ENCODE assay signal across 10 cellular contexts in genomic region chr3:152203677-152204076, GRCh38.
A peak's percentile ranks its signal among the peaks of the same experiment; 100 is the strongest.
DNase-seq lines count a peak whose midpoint lies in the region; ATAC-seq and TF ChIP-seq lines count a peak whose summit lies in the region.
"Had no signal": no experiment of that assay in that cellular context is flagged by ENCODE, and none has a peak within 500 bp of the region (broad histone marks: within the 10 kb centered on the region; RNA-seq: fewer than 3 reads in every experiment).

No MANE protein-coding gene starts in this region.

- H3K36me3 Mint-ChIP-seq in CD4-positive, CD25-positive, alpha-beta regulatory T cell = no peaks in the 10 kb centered on the region

- H3K27me3 ChIP-seq in CD4-positive, CD25-positive, alpha-beta regulatory T cell (ENCODE audit: control insufficient read depth, insufficient read depth, low read length) = no peaks in the 10 kb centered on the region
- H3K27me3 ChIP-seq in MG63 (no peaks in the 10 kb centered on the region), osteoblast (ENCODE audit: insufficient read depth, low read length) (no peaks in the 10 kb centered on the region), SJCRH30 (no peaks in the 10 kb centered on the region)

- H4K20me1 ChIP-seq in osteoblast (ENCODE audit: insufficient read depth, low read length) = no peaks in the 10 kb centered on the region

- CTCF ChIA-PET in HEK293T (lab: Yijun Ruan, JAX) = no interaction called here

- no peaks in the 10 kb centered on the region for H3K36me3 ChIP-seq in CD4-positive, CD25-positive, alpha-beta regulatory T cell (ENCODE audit: control insufficient read depth, insufficient read depth, low read length)
- H3K36me3 ChIP-seq in MG63 = no peaks in the 10 kb centered on the region
- no peaks in the 10 kb centered on the region for H3K36me3 ChIP-seq in osteoblast (ENCODE audit: insufficient read depth, low read length)
- no peaks in the 10 kb centered on the region for H3K36me3 ChIP-seq in SJCRH30

- peak overlapping the region; percentile 82 to 96 (median 90) for H3K4me3 Mint-ChIP-seq in CD4-positive, CD25-positive, alpha-beta regulatory T cell
- H3K4me3 Mint-ChIP-seq: H9 had no signal

- H3K79me2 ChIP-seq in osteoblast (ENCODE audit: insufficient read depth, low read length) = no peaks in the 10 kb centered on the region

- peak overlapping the region; percentile 32 for H2AFZ ChIP-seq in osteoblast (ENCODE audit: low read length)

- peak overlapping the region; percentile 93 for H3K4me3 ChIP-seq in CD4-positive, CD25-positive, alpha-beta regulatory T cell (ENCODE audit: low read depth, low read length)
- peak overlapping the region; percentile 39 for H3K4me3 ChIP-seq in MG63
- H3K4me3 ChIP-seq in coronary artery = peak overlapping the region; percentile 60
- no peak overlapping the region for H3K4me3 ChIP-seq in osteoblast (ENCODE audit: insufficient read depth, low read length)
- no peak overlapping the region for H3K4me3 ChIP-seq in SJCRH30

- peaks cover 4% of the 10 kb centered on the region for H3K27me3 Mint-ChIP-seq in CD4-positive, CD25-positive, alpha-beta regulatory T cell

- ATAC-seq in CD4-positive, CD25-positive, alpha-beta regulatory T cell (ENCODE audit: low read depth in 2 of 2) = no peak
- ATAC-seq in GM19035 (IDR thresholded peaks at IDR 0.05; ENCODE audit: unreplicated experiment) (no peak), HG03342 (IDR thresholded peaks at IDR 0.05; ENCODE audit: unreplicated experiment) (no peak)

- POLR2A ChIA-PET in HEK293T (lab: Yijun Ruan, JAX) = no interaction called here

- TF ChIP-seq CTCF in coronary artery (IDR thresholded peaks at IDR 0.05) (no peak), osteoblast (IDR thresholded peaks at IDR 0.05; ENCODE audit: extremely low read depth, low read depth, low read length) (no peak)

- peaks cover 47 to 79% (median 60%) of the 10 kb centered on the region in 4 donors for H3K4me1 Mint-ChIP-seq in CD4-positive, CD25-positive, alpha-beta regulatory T cell

- peaks cover 88% of the 10 kb centered on the region for H3K4me1 ChIP-seq in CD4-positive, CD25-positive, alpha-beta regulatory T cell (ENCODE audit: control insufficient read depth, insufficient read depth, low read length, poor library complexity, severe bottlenecking)
- H3K4me1 ChIP-seq in osteoblast (ENCODE audit: insufficient read depth, low read length) = peaks cover 29% of the 10 kb centered on the region
- no peaks in the 10 kb centered on the region for H3K4me1 ChIP-seq in SJCRH30

- no peaks in the 10 kb centered on the region for H3K9me3 ChIP-seq in CD4-positive, CD25-positive, alpha-beta regulatory T cell (ENCODE audit: control insufficient read depth in 2 of 2, low read length in 2 of 2)
- H3K9me3 ChIP-seq in MG63 (no peaks in the 10 kb centered on the region), osteoblast (ENCODE audit: low read depth, low read length) (no peaks in the 10 kb centered on the region), SJCRH30 (replicated peaks) (no peaks in the 10 kb centered on the region)

- H3K4me2 ChIP-seq in osteoblast (ENCODE audit: insufficient read depth, low read length) = peak overlapping the region; percentile 35

- H3K27ac Mint-ChIP-seq in CD4-positive, CD25-positive, alpha-beta regulatory T cell = peak overlapping the region; percentile 90 to 97 (median 95)
- H3K27ac Mint-ChIP-seq: H9 had no signal

- no peak for DNase-seq in CD4-positive, CD25-positive, alpha-beta regulatory T cell
- DNase-seq in MG63 (no peak), coronary artery (ENCODE audit: low spot score) (no peak), osteoblast (ENCODE audit: insufficient read length, low spot score, missing footprints) (no peak), HEK293T (ENCODE audit: extremely low spot score) (no peak), SJCRH30 (no peak)
- DNase-seq: activated effector memory CD4-positive, alpha-beta T cell treated with Interleukin-2 at 50 U/mL for 16 hours; H9 had no signal

- no peaks in the 10 kb centered on the region for H3K9me3 Mint-ChIP-seq in CD4-positive, CD25-positive, alpha-beta regulatory T cell
- H3K9me3 Mint-ChIP-seq: H9 had no signal

- peak overlapping the region; percentile 86 for H3K27ac ChIP-seq in CD4-positive, CD25-positive, alpha-beta regulatory T cell (ENCODE audit: insufficient read depth, low read length, poor library complexity, severe bottlenecking)
- H3K27ac ChIP-seq in coronary artery (peak overlapping the region; percentile 84 to 88), osteoblast (ENCODE audit: low read depth, low read length) (peak overlapping the region; percentile 37), SJCRH30 (no peak overlapping the region)

TF ChIP-seq in HEK293T, 16 proteins besides CTCF, POLR2A, EP300 and RAD21:
- TF ChIP-seq FOXM1 (IDR thresholded peaks at IDR 0.05; ENCODE audit: borderline replicate concordance) (no peak), SP1 (IDR thresholded peaks at IDR 0.05) (no peak), L3MBTL2 (conservative IDR thresholded peaks at IDR 0.05) (no peak), ZNF384 (IDR thresholded peaks at IDR 0.05) (no peak)

Comparison
In these comparisons a context has a peak if more than half of its experiments do, and no peak if none do; other contexts are left out.
1. H3K4me3 ChIP-seq: peak in CD4-positive, CD25-positive, alpha-beta regulatory T cell (single experiment), MG63 (single experiment) and coronary artery (single experiment); none in osteoblast (single experiment) and SJCRH30 (single experiment).